5 cellular contexts compared by ENCODE assay signal in the genomic region with DNA sequence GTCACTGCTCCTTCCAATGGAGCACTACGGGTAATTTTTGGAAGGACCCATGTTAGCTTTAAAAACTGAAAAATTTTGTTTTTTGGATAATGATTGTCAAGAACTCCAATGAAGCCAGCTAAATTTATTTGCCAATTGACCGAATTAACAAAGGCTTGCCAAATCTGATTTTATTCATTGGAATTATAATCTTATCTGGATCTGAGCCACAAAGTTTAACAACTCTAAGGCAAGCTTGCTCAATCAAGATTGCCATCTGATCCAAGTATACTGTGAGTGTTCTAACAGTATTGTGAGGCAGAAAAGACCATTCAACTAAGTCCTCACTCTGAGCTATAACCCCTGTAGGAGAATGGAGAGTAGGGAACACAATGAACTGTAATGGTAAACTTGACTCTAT. TPM values are rescaled to one million over a fixed set of nuclear protein-coding genes. Genes with fewer than 3 reads are reported as not detected.
"Had no signal": no experiment of that assay in that cellular context is flagged by ENCODE, and none has a peak within 500 bp of the region (broad histone marks: within the 10 kb centered on the region; RNA-seq: fewer than 3 reads in every experiment).

No MANE protein-coding gene starts in this region.

RNA-seq across cellular contexts. Expression of a gene that starts 20.3 kb away (rescaled TPM):
- total RNA-seq: myocyte; naive thymus-derived CD8-positive, alpha-beta T cell; osteocyte; pulmonary artery endothelial cell had no signal
- polyA plus RNA-seq: naive thymus-derived CD8-positive, alpha-beta T cell; smooth muscle cell had no signal
